In genomic region chr2:43718530-43719124, GRCh38 we compare ENCODE assay signal across 22 cellular contexts. TPM values are rescaled to one million over a fixed set of nuclear protein-coding genes. Genes with fewer than 3 reads are reported as not detected.
A peak's percentile ranks its signal among the peaks of the same experiment; 100 is the strongest.
DNase-seq lines count a peak whose midpoint lies in the region; ATAC-seq and TF ChIP-seq lines count a peak whose summit lies in the region.
"Had no signal": no experiment of that assay in that cellular context is flagged by ENCODE, and none has a peak within 500 bp of the region (broad histone marks: within the 10 kb centered on the region; RNA-seq: fewer than 3 reads in every experiment).

No MANE protein-coding gene starts in this region.

- no peaks in the 10 kb centered on the region for H3K36me3 Mint-ChIP-seq in Caco-2 (ENCODE audit: insufficient read depth, unreplicated experiment)

- H3K27me3 ChIP-seq in GM06990 (replicated peaks; ENCODE audit: control insufficient read depth, insufficient read depth, low read length) = no peaks in the 10 kb centered on the region
- H3K27me3 ChIP-seq in Caco-2 (replicated peaks; ENCODE audit: control insufficient read depth, insufficient read depth, low read length) = no peaks in the 10 kb centered on the region; the same call in 1 of the 2 replicates
- H3K27me3 ChIP-seq: breast epithelium, right lobe of liver, SJCRH30, upper lobe of right lung had no signal

- DNase-seq in GM06990 (ENCODE audit: extremely low read depth, insufficient read length) (peak; percentile 27), NAMALWA (ENCODE audit: low spot score) (peak; percentile 39), Caco-2 (no peak), LoVo (ENCODE audit: low spot score) (no peak), head of caudate nucleus (no peak), RPMI8226 (no peak)
- DNase-seq: activated CD4-positive, CD25-positive, alpha-beta regulatory T cell treated with anti-CD3 and anti-CD28 coated beads, Interleukin-2, amount 50 U/mL, for 72 hours; activated naive CD8-positive, alpha-beta T cell treated with anti-CD3 and anti-CD28 coated beads, Interleukin-2, amount 50 U/mL, for 24 hours; CD4-positive, alpha-beta T cell; left colon; mucosa of descending colon; NCI-H2029 treated with DMSO at 0.1 percent for 48 hours; NCI-H510A treated with DMSO at 0.1 percent for 48 hours; right lobe of liver; SJCRH30; stimulated activated naive CD8-positive, alpha-beta T cell treated with anti-CD3 and anti-CD28 coated beads, Interleukin-15, Interleukin-2, amounts not matched to agents 100 U/mL and 50 U/mL, for 24 hours; upper lobe of right lung had no signal

- no peaks in the 10 kb centered on the region for H3K9me3 ChIP-seq in Caco-2
- H3K9me3 ChIP-seq: breast epithelium, mucosa of descending colon, neutrophil, right lobe of liver, SJCRH30, upper lobe of right lung had no signal

- H3K36me3 ChIP-seq in GM06990 (ENCODE audit: control insufficient read depth, insufficient read depth, low read length) = no peaks in the 10 kb centered on the region
- H3K36me3 ChIP-seq in Caco-2 (ENCODE audit: control insufficient read depth, insufficient read depth, low read length) = no peaks in the 10 kb centered on the region
- H3K36me3 ChIP-seq: breast epithelium, neutrophil, right lobe of liver, SJCRH30 had no signal

- no peak for TF ChIP-seq CTCF in GM06990 (IDR thresholded peaks at IDR 0.05; ENCODE audit: insufficient read depth, low read length, poor library complexity, severe bottlenecking)
- TF ChIP-seq CTCF in Caco-2 (IDR thresholded peaks at IDR 0.05; ENCODE audit: insufficient read depth in 1 of 2, low read depth in 1 of 2, low read length in 1 of 2, severe bottlenecking in 1 of 2, unreplicated experiment in 1 of 2) = no peak

- no peaks in the 10 kb centered on the region for H3K9me3 Mint-ChIP-seq in Caco-2 (ENCODE audit: unreplicated experiment)
- H3K9me3 Mint-ChIP-seq: activated naive CD8-positive, alpha-beta T cell treated with anti-CD3 and anti-CD28 coated beads, Interleukin-2, amount 50 U/mL, for 24 hours; activated T-helper 17 cell treated with anti-CD3 and anti-CD28 coated beads, Interleukin-2, amount 50 U/mL, for 72 hours; CD4-positive, alpha-beta T cell had no signal

- peaks cover 10% of the 10 kb centered on the region for H3K27me3 Mint-ChIP-seq in Caco-2 (ENCODE audit: insufficient read depth, unreplicated experiment)

- H3K4me1 Mint-ChIP-seq in Caco-2 (ENCODE audit: low read depth, unreplicated experiment) = no peaks in the 10 kb centered on the region
- H3K4me1 Mint-ChIP-seq: activated naive CD8-positive, alpha-beta T cell treated with anti-CD3 and anti-CD28 coated beads, Interleukin-2, amount 50 U/mL, for 24 hours; activated T-helper 17 cell treated with anti-CD3 and anti-CD28 coated beads, Interleukin-2, amount 50 U/mL, for 72 hours had no signal

- CTCF ChIA-PET in Caco-2 (lab: Charles Lee) = no interaction called here

- H3K27ac Mint-ChIP-seq in Caco-2 (ENCODE audit: unreplicated experiment) = no peak overlapping the region
- H3K27ac Mint-ChIP-seq: activated naive CD8-positive, alpha-beta T cell treated with anti-CD3 and anti-CD28 coated beads, Interleukin-2, amount 50 U/mL, for 24 hours; activated T-helper 17 cell treated with anti-CD3 and anti-CD28 coated beads, Interleukin-2, amount 50 U/mL, for 72 hours; CD4-positive, alpha-beta T cell had no signal

- BruUV-seq in Caco-2 (replicated peaks; lab: Mats Ljungman, UMichigan) = no TSS peak

- intact Hi-C loops in Caco-2 (cut with micrococcal nuclease; ENCODE audit: unreplicated experiment) = no loop called here
- intact Hi-C loops in head of caudate nucleus (cut with DNase I) = no loop called here

- H3K4me3 Mint-ChIP-seq in Caco-2 (ENCODE audit: unreplicated experiment) = no peak overlapping the region
- H3K4me3 Mint-ChIP-seq: activated naive CD8-positive, alpha-beta T cell treated with anti-CD3 and anti-CD28 coated beads, Interleukin-2, amount 50 U/mL, for 24 hours; activated T-helper 17 cell treated with anti-CD3 and anti-CD28 coated beads, Interleukin-2, amount 50 U/mL, for 72 hours; CD4-positive, alpha-beta T cell had no signal

- no peaks in the 10 kb centered on the region for H3K4me1 ChIP-seq in Caco-2
- H3K4me1 ChIP-seq: breast epithelium, right lobe of liver, SJCRH30, upper lobe of right lung had no signal

- POLR2A ChIA-PET in Caco-2 (lab: Charles Lee) = no interaction called here

- H3K4me3 ChIP-seq in GM06990 (replicated peaks; ENCODE audit: low read depth, low read length) (no peak overlapping the region), Caco-2 (ENCODE audit: low read depth, low read length) (no peak overlapping the region)
- H3K4me3 ChIP-seq: breast epithelium, mucosa of descending colon, right lobe of liver, SJCRH30, upper lobe of right lung had no signal

- ATAC-seq in GM19351 (IDR thresholded peaks at IDR 0.05; ENCODE audit: unreplicated experiment) (peak; percentile 65), HG02870 (IDR thresholded peaks at IDR 0.05; ENCODE audit: unreplicated experiment) (peak; percentile 66)
- ATAC-seq: activated naive CD8-positive, alpha-beta T cell treated with anti-CD3 and anti-CD28 coated beads, Interleukin-2, amount 50 U/mL, for 24 hours; activated T-helper 17 cell treated with anti-CD3 and anti-CD28 coated beads, Interleukin-2, amount 50 U/mL, for 72 hours; left colon; mucosa of descending colon; right lobe of liver; stimulated activated naive CD8-positive, alpha-beta T cell treated with anti-CD3 and anti-CD28 coated beads, Interleukin-15, Interleukin-2, amounts not matched to agents 100 U/mL and 50 U/mL, for 24 hours; upper lobe of right lung had no signal

RNA-seq across cellular contexts. Expression of gene C1GALT1C1L, which starts 42.4 kb away (rescaled TPM):
- total RNA-seq in Caco-2 (2022) = 0.37 and 1.0 TPM in 2 replicates
- total RNA-seq: activated T-helper 17 cell treated with anti-CD3 and anti-CD28 coated beads, Interleukin-2, amount 50 U/mL, for 72 hours; CD4-positive, alpha-beta T cell had no signal

RNA-seq across cellular contexts. Expression of gene DYNC2LI1, which starts 55.2 kb away (rescaled TPM):
- 6.4 and 8.3 TPM in 2 replicates for total RNA-seq in Caco-2 (2022)

Comparison
In these comparisons a context has a peak if more than half of its experiments do, and no peak if none do; other contexts are left out.
1. DNase-seq: peak in GM06990 (single experiment) and NAMALWA (single experiment); none in Caco-2 (0 of 2), LoVo (single experiment), head of caudate nucleus (0 of 42) and RPMI8226 (single experiment).